In the genomic region with DNA sequence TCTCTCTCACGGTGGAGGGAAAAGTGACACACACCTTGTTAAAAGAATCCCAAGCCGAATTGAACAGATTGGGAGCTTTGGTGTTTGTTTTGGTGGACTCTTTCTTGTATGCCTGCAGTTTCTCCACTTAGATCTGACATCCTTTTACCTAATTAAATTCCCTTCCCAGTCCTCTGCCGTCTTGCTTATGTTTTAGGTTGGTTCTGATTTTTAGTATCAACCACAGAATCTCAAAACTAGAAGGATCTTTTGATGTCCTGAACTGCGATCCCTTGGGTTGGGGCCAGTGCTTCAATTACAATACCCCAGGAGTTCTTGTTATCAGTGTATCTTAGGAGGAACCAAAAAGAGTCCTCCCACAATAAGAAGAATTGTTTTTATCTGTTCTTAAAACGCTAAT, we compare ENCODE assay signal across 17 cellular contexts.
A peak's percentile ranks its signal among the peaks of the same experiment; 100 is the strongest.
DNase-seq lines count a peak whose midpoint lies in the region; ATAC-seq and TF ChIP-seq lines count a peak whose summit lies in the region.
"Had no signal": no experiment of that assay in that cellular context is flagged by ENCODE, and none has a peak within 500 bp of the region (broad histone marks: within the 10 kb centered on the region; RNA-seq: fewer than 3 reads in every experiment).

No MANE protein-coding gene starts in this region.

- no TSS peak for BruUV-seq in Calu3 (replicated peaks; lab: Mats Ljungman, UMichigan)

- H3K4me3 ChIP-seq in Karpas-422 (ENCODE audit: low read length): no peak overlapping the region

- H3K27ac ChIP-seq in Karpas-422 (ENCODE audit: low read length): 0 out of 2 replicates have a peak overlapping the region, but pooled peaks have one; percentile 33
- H3K27ac ChIP-seq: 22Rv1, C4-2B, HL-60 had no signal

- H3K9ac ChIP-seq in Karpas-422 (ENCODE audit: low read length): no peak overlapping the region

- no peak overlapping the region for H3K4me3 Mint-ChIP-seq in nephron
- H3K4me3 Mint-ChIP-seq in Calu3 (ENCODE audit: low read depth, unreplicated experiment): no peak overlapping the region
- H3K4me3 Mint-ChIP-seq: CD4-positive, alpha-beta memory T cell; H9 had no signal

- intact Hi-C loops in Calu3 (cut with micrococcal nuclease; ENCODE audit: unreplicated experiment): no loop called here

- CTCF ChIA-PET in Calu3 (lab: Charles Lee): interaction anchor here (2.1 kb wide), 1 partner anchor 15 kb away, joined by 6 read pairs; no protein-coding TSS in a partner anchor

- no peaks in the 10 kb centered on the region for H3K9me2 ChIP-seq in Karpas-422 (replicated peaks; ENCODE audit: insufficient read depth, low read length)

- DNase-seq in DMS 273 (lab: John Stamatoyannopoulos, UW; ENCODE audit: unreplicated experiment) (peak; percentile 46), DMS 273 treated with DMSO at 0.1 percent for 48 hours (lab: John Stamatoyannopoulos, UW) (no peak), Karpas-422 (no peak), Calu3 (no peak)
- DNase-seq: AML-193; CD4-positive, alpha-beta memory T cell; COR-L47; DMS79 treated with DMSO at 0.1 percent for 48 hours; GOT3; H9; KG1 had no signal

- H3K4me2 ChIP-seq in Karpas-422 (ENCODE audit: low read depth, low read length, poor library complexity, severe bottlenecking): no peak overlapping the region

- no peak for TF ChIP-seq CTCF in nephron (IDR thresholded peaks at IDR 0.05; ENCODE audit: unreplicated experiment in 3 of 3)
- TF ChIP-seq CTCF in Calu3 (IDR thresholded peaks at IDR 0.05; ENCODE audit: unreplicated experiment): no peak

- H3K9me3 Mint-ChIP-seq in nephron: no peaks in the 10 kb centered on the region
- no peaks in the 10 kb centered on the region for H3K9me3 Mint-ChIP-seq in Calu3 (ENCODE audit: low read depth, unreplicated experiment)
- H3K9me3 Mint-ChIP-seq: CD4-positive, alpha-beta memory T cell; H9 had no signal

- no peaks in the 10 kb centered on the region for H3K36me3 ChIP-seq in Karpas-422 (ENCODE audit: insufficient read depth, low read length)

- no peaks in the 10 kb centered on the region for H3K27me3 ChIP-seq in Karpas-422 (ENCODE audit: low read length)

- ATAC-seq in GM21367 (IDR thresholded peaks at IDR 0.05; ENCODE audit: unreplicated experiment) (no peak), GM21515 (IDR thresholded peaks at IDR 0.05; ENCODE audit: unreplicated experiment) (no peak)

- H3K36me3 Mint-ChIP-seq in nephron (ENCODE audit: low read depth) (no peaks in the 10 kb centered on the region), Calu3 (ENCODE audit: insufficient read depth, unreplicated experiment) (no peaks in the 10 kb centered on the region)

- peaks cover 96% of the 10 kb centered on the region for H3K79me2 ChIP-seq in Karpas-422 (ENCODE audit: low read length)

- H3K9me3 ChIP-seq in Karpas-422 (ENCODE audit: low read length): no peaks in the 10 kb centered on the region

- H3K27me3 Mint-ChIP-seq in nephron (ENCODE audit: low read depth) (no peaks in the 10 kb centered on the region), Calu3 (ENCODE audit: unreplicated experiment) (no peaks in the 10 kb centered on the region)
- H3K27me3 Mint-ChIP-seq: CD4-positive, alpha-beta memory T cell had no signal

- peaks cover 68% of the 10 kb centered on the region for H3K4me1 Mint-ChIP-seq in nephron
- no peaks in the 10 kb centered on the region for H3K4me1 Mint-ChIP-seq in Calu3 (ENCODE audit: low read depth, unreplicated experiment)

- peak overlapping the region in 2 of 3 experiments; percentile 32 to 47 for H3K27ac Mint-ChIP-seq in nephron
- no peak overlapping the region for H3K27ac Mint-ChIP-seq in Calu3 (ENCODE audit: unreplicated experiment)
- H3K27ac Mint-ChIP-seq: CD4-positive, alpha-beta memory T cell; H9 had no signal

- no peak overlapping the region for H2AFZ ChIP-seq in Karpas-422 (ENCODE audit: low read length)

- 0 out of 2 replicates have a peak, but pooled peaks cover 6% of the 10 kb centered on the region for H4K20me1 ChIP-seq in Karpas-422 (ENCODE audit: insufficient read depth, low read depth, low read length)

- H3K4me1 ChIP-seq in Karpas-422 (ENCODE audit: low read length): peaks cover 63% of the 10 kb centered on the region
